13 cellular contexts compared by ENCODE assay signal in genomic region chr4:8221985-8222384, GRCh38. TPM values are rescaled to one million over a fixed set of nuclear protein-coding genes. Genes with fewer than 3 reads are reported as not detected.
DNase-seq lines count a peak whose midpoint lies in the region; ATAC-seq lines count a peak whose summit lies in the region.
"Had no signal": no experiment of that assay in that cellular context is flagged by ENCODE, and none has a peak within 500 bp of the region (broad histone marks: within the 10 kb centered on the region; RNA-seq: fewer than 3 reads in every experiment).

No MANE protein-coding gene starts in this region.

- H2BK5ac ChIP-seq in trophoblast cell (ENCODE audit: low read depth, low read length, poor library complexity): no peak overlapping the region

- H3K27me3 ChIP-seq in ACC112 (ENCODE audit: insufficient read depth, low read length) (no peaks in the 10 kb centered on the region), GM23248 (replicated peaks; ENCODE audit: insufficient read depth) (no peaks in the 10 kb centered on the region), trophoblast cell (ENCODE audit: insufficient read depth, low read length) (no peaks in the 10 kb centered on the region)

- peak overlapping the region; percentile 3 for H3K18ac ChIP-seq in trophoblast cell (ENCODE audit: low read length)

- H3K4me1 Mint-ChIP-seq in dendritic cell treated with granulocyte-macrophage colony-stimulating factor and Interleukin-4, amounts not matched to agents 40 ng/mL and 50 ng/mL, for 4 days (ENCODE audit: low read depth): peaks cover 83% of the 10 kb centered on the region

- peaks cover 18% of the 10 kb centered on the region for H3F3A ChIP-seq in GM23248 (ENCODE audit: insufficient read depth)

- H3K4me3 Mint-ChIP-seq in dendritic cell treated with granulocyte-macrophage colony-stimulating factor and Interleukin-4, amounts not matched to agents 40 ng/mL and 50 ng/mL, for 4 days: no peak overlapping the region

- peaks cover 13% of the 10 kb centered on the region for H3K79me1 ChIP-seq in trophoblast cell (ENCODE audit: low read length)

- no peak overlapping the region for H3K23ac ChIP-seq in trophoblast cell (ENCODE audit: low read length)

- H3K4me2 ChIP-seq in GM23248 (ENCODE audit: unreplicated experiment) (peak overlapping the region; percentile 18), trophoblast cell (ENCODE audit: low read length) (no peak overlapping the region)

- DNase-seq in GM23248 (no peak), trophoblast cell (no peak), NCI-H2227 (lab: John Stamatoyannopoulos, UW; ENCODE audit: unreplicated experiment) (no peak), epidermal melanocyte (ENCODE audit: insufficient read length, low spot score) (no peak), NCI-H2227 treated with DMSO at 0.1 percent for 48 hours (lab: John Stamatoyannopoulos, UW) (no peak)
- DNase-seq: activated gamma-delta T cell, DMS153, NCI-H2029, SHP77 had no signal

- no peak overlapping the region for H3K4ac ChIP-seq in trophoblast cell (ENCODE audit: low read depth, low read length)

- no peak overlapping the region for H4K12ac ChIP-seq in trophoblast cell (ENCODE audit: low read depth, low read length)

- no peak overlapping the region for H2BK120ac ChIP-seq in trophoblast cell (ENCODE audit: insufficient read depth, low read length, poor library complexity)

- H2AFZ ChIP-seq in ACC112 (ENCODE audit: low read length, unreplicated experiment): no peak overlapping the region
- H2AFZ ChIP-seq in GM23248: no peak overlapping the region
- H2AFZ ChIP-seq in trophoblast cell (ENCODE audit: insufficient read depth, low read length, poor library complexity): no peak overlapping the region

- intact Hi-C loops in dendritic cell treated with granulocyte-macrophage colony-stimulating factor and Interleukin-4, amounts not matched to agents 40 ng/mL and 50 ng/mL, for 4 days (cut with micrococcal nuclease): loop anchor here (2.0 kb wide), 1 partner anchor 15 kb away; no protein-coding TSS in a partner anchor

- no peak overlapping the region for H2AK5ac ChIP-seq in trophoblast cell (ENCODE audit: low read length)

- H3K4me3 ChIP-seq in ACC112 (ENCODE audit: low read depth, low read length) (no peak overlapping the region), GM23248 (no peak overlapping the region), trophoblast cell (ENCODE audit: low read depth, low read length) (no peak overlapping the region)

- H3K9ac ChIP-seq in GM23248 (peak overlapping the region; percentile 20; the same call in 1 of the 2 replicates), trophoblast cell (ENCODE audit: low read length) (no peak overlapping the region)

- in situ Hi-C loops in GM23248 (cut with MboI): no loop called here

- H3K36me3 Mint-ChIP-seq in dendritic cell treated with granulocyte-macrophage colony-stimulating factor and Interleukin-4, amounts not matched to agents 40 ng/mL and 50 ng/mL, for 4 days (ENCODE audit: low read depth): peaks cover 97% of the 10 kb centered on the region

- no peaks in the 10 kb centered on the region for H3K9me3 ChIP-seq in GM23248 (ENCODE audit: low read depth)
- no peaks in the 10 kb centered on the region for H3K9me3 ChIP-seq in trophoblast cell (ENCODE audit: insufficient read depth, low read depth, low read length)

- no peak overlapping the region for H4K8ac ChIP-seq in trophoblast cell (ENCODE audit: low read depth, low read length)

- H3K4me1 ChIP-seq in ACC112 (ENCODE audit: control insufficient read depth, insufficient read depth, low read length, unreplicated experiment) (no peaks in the 10 kb centered on the region), GM23248 (ENCODE audit: insufficient read depth) (peaks cover 9% of the 10 kb centered on the region), trophoblast cell (ENCODE audit: control insufficient read depth in 1 of 2, insufficient read depth in 2 of 2, low read length in 2 of 2) (peaks cover 12 to 22% of the 10 kb centered on the region in 2 experiments)

- no peaks in the 10 kb centered on the region for H4K20me1 ChIP-seq in GM23248 (ENCODE audit: insufficient read depth)

- H3K9me2 ChIP-seq in GM23248 (ENCODE audit: insufficient read depth): no peaks in the 10 kb centered on the region

- ATAC-seq in HG02798 (IDR thresholded peaks at IDR 0.05; ENCODE audit: poor library complexity, unreplicated experiment): no peak

- no peaks in the 10 kb centered on the region for H3K9me3 Mint-ChIP-seq in dendritic cell treated with granulocyte-macrophage colony-stimulating factor and Interleukin-4, amounts not matched to agents 40 ng/mL and 50 ng/mL, for 4 days

- H3K27ac ChIP-seq in ACC112 (ENCODE audit: low read depth, low read length) (peak overlapping the region; percentile 37; the same call in 1 of the 2 replicates), GM23248 (peak overlapping the region; percentile 27), trophoblast cell (ENCODE audit: low read depth, low read length) (no peak overlapping the region)

- H4K91ac ChIP-seq in trophoblast cell (ENCODE audit: low read depth, low read length): no peak overlapping the region

- H3K27me3 Mint-ChIP-seq in dendritic cell treated with granulocyte-macrophage colony-stimulating factor and Interleukin-4, amounts not matched to agents 40 ng/mL and 50 ng/mL, for 4 days: peaks cover 3% of the 10 kb centered on the region

- H3K27ac Mint-ChIP-seq in dendritic cell treated with granulocyte-macrophage colony-stimulating factor and Interleukin-4, amounts not matched to agents 40 ng/mL and 50 ng/mL, for 4 days: peak overlapping the region; percentile 42

- H3K79me2 ChIP-seq in ACC112 (ENCODE audit: control insufficient read depth, insufficient read depth, low read length, unreplicated experiment): no peaks in the 10 kb centered on the region
- H3K79me2 ChIP-seq in GM23248 (ENCODE audit: insufficient read depth): no peaks in the 10 kb centered on the region
- H3K79me2 ChIP-seq in trophoblast cell (ENCODE audit: control insufficient read depth, insufficient read depth, low read length, poor library complexity): peaks cover 5% of the 10 kb centered on the region

- H3K36me3 ChIP-seq in ACC112 (ENCODE audit: insufficient read depth, low read length): no peaks in the 10 kb centered on the region; the same call in 1 of the 2 replicates
- no peaks in the 10 kb centered on the region for H3K36me3 ChIP-seq in GM23248 (ENCODE audit: low read depth)
- H3K36me3 ChIP-seq in trophoblast cell (ENCODE audit: control insufficient read depth in 1 of 2, insufficient read depth in 2 of 2, low read length in 2 of 2): peaks cover 18 to 25% of the 10 kb centered on the region in 2 experiments

- H2BK12ac ChIP-seq in trophoblast cell (ENCODE audit: low read length): no peak overlapping the region

- H3K14ac ChIP-seq in trophoblast cell (ENCODE audit: low read length): no peak overlapping the region

RNA-seq across cellular contexts. Expression of gene SH3TC1, which starts 22.9 kb away (rescaled TPM):
- total RNA-seq in GM23248 (2014; rRNA removed; shearing (Covaris generic)): 6.5 and 9.9 TPM in 2 replicates
- 0.57 and 2.3 TPM in 2 replicates for polyA plus RNA-seq in GM23248 (2016; fragmentation: Nextera tagmentation; extraction: Ambion mirVana)
- polyA plus RNA-seq in trophoblast cell (2013): 12.8 and 13.1 TPM in 2 replicates
- polyA plus RNA-seq: neural cell had no signal

RNA-seq across cellular contexts. Expression of gene HTRA3, which starts 47.6 kb away (rescaled TPM):
- 3.2 and 5.9 TPM in 2 replicates for total RNA-seq in GM23248 (2014; rRNA removed; shearing (Covaris generic))
- 5.2 and 5.7 TPM in 2 replicates for polyA plus RNA-seq in GM23248 (2016; fragmentation: Nextera tagmentation; extraction: Ambion mirVana)
- polyA plus RNA-seq in trophoblast cell (2013): 31.1 and 33.0 TPM in 2 replicates
- polyA plus RNA-seq: neural cell had no signal
